9 cellular contexts compared by ENCODE assay signal in genomic region chr9:137454506-137455360, GRCh38. TPM values are rescaled to one million over a fixed set of nuclear protein-coding genes. Genes with fewer than 3 reads are reported as not detected.
DNase-seq lines count a peak whose midpoint lies in the region; ATAC-seq and TF ChIP-seq lines count a peak whose summit lies in the region.
"Had no signal": no experiment of that assay in that cellular context is flagged by ENCODE, and none has a peak within 500 bp of the region (broad histone marks: within the 10 kb centered on the region; RNA-seq: fewer than 3 reads in every experiment).

No MANE protein-coding gene starts in this region.

- peak overlapping the region; percentile 75 to 88 (median 81) for H3K4me3 Mint-ChIP-seq in IgD-negative memory B cell

- DNase-seq in amniotic epithelial cell (ENCODE audit: low read depth) (peak; percentile 41), iris pigment epithelial cell (ENCODE audit: low read depth) (peak; percentile 27), spleen (peak; percentile 84), DMS153 treated with DMSO at 0.1 percent for 48 hours (lab: John Stamatoyannopoulos, UW; ENCODE audit: unreplicated experiment) (no peak), H4 (ENCODE audit: low spot score) (no peak)

- H3K4me1 ChIP-seq in spleen, result peaks cover 25 to 75% (median 51%) of the 10 kb centered on the region in 6 donors

- peak overlapping the region; percentile 27 to 88 (median 80) for H3K27ac ChIP-seq in spleen

- H3K9me3 ChIP-seq in spleen, result no peaks in the 10 kb centered on the region

- H3K4me1 Mint-ChIP-seq in IgD-negative memory B cell, result peaks cover 3 to 5% (median 4%) of the 10 kb centered on the region in 3 donors

- H3K27me3 Mint-ChIP-seq in IgD-negative memory B cell, result peaks cover 1% of the 10 kb centered on the region

- peaks cover 0 to 40% (median 0%) of the 10 kb centered on the region in 6 donors for H3K36me3 ChIP-seq in spleen

- intact Hi-C loops in spleen (cut with DNase I; ENCODE audit: low total_unique reads), result no loop called here

- H3K36me3 Mint-ChIP-seq in IgD-negative memory B cell, result no peaks in the 10 kb centered on the region

- WGBS in spleen, 5 donors, result 48 to 70% (median 57%) methylated on average over 27 to 33 of the region's 33 CpGs

- peak overlapping the region; percentile 16 to 71 (median 43) for H3K4me3 ChIP-seq in spleen

- H3K9me3 Mint-ChIP-seq in IgD-negative memory B cell, result no peaks in the 10 kb centered on the region

- no peak for TF ChIP-seq POLR2A in spleen (IDR thresholded peaks at IDR 0.05)

- H3K27me3 ChIP-seq in spleen (replicated peaks in 1 of 7), result peaks cover 0 to 9% (median 0%) of the 10 kb centered on the region in 7 donors

- TF ChIP-seq CTCF in spleen (IDR thresholded peaks at IDR 0.05 in 8 of 11, conservative IDR thresholded peaks at IDR 0.05 in 3 of 11), result no peak

- ATAC-seq in HG02981 (IDR thresholded peaks at IDR 0.05; ENCODE audit: unreplicated experiment) (no peak), GM18502 (IDR thresholded peaks at IDR 0.05; ENCODE audit: poor library complexity, unreplicated experiment) (no peak)

- H3K27ac Mint-ChIP-seq in IgD-negative memory B cell, result peak overlapping the region; percentile 56 to 80 (median 64)

RNA-seq across cellular contexts. Expression of gene NSMF, which starts 4.4 kb away (rescaled TPM):
- polyA plus RNA-seq in IgD-negative memory B cell, result 3.4 TPM
- total RNA-seq in spleen, result 10 to 100 TPM; 21.8 to 39.0 (median 25.5) TPM
- polyA plus RNA-seq in spleen, result 10 to 100 TPM; 21.8 to 49.3 (median 26.7) TPM
- total RNA-seq in H4 (2014; rRNA removed; shearing (Covaris generic)), result 17.1 and 19.1 TPM in 2 replicates

RNA-seq across cellular contexts. Expression of gene ENTPD8, which starts 13.6 kb away (rescaled TPM):
- not detected for polyA plus RNA-seq in IgD-negative memory B cell
- total RNA-seq in spleen, result under 1 TPM in 3 of 7 donors, not detected in 4; 0.26 to 0.37 (median 0.28) TPM
- polyA plus RNA-seq in spleen, result under 1 TPM; 0.07 to 0.10 (median 0.09) TPM
- 0.08 TPM in 1 of 2 replicates, not detected in the other for total RNA-seq in H4 (2014; rRNA removed; shearing (Covaris generic))
- polyA plus RNA-seq: neural cell had no signal

RNA-seq across cellular contexts. Expression of gene NOXA1, which starts 31.5 kb away (rescaled TPM):
- 1.4 TPM for polyA plus RNA-seq in IgD-negative memory B cell
- 10 to 100 TPM in 2 of 7 donors, 1 to 10 TPM in 5; 1.9 to 15.0 (median 5.3) TPM for total RNA-seq in spleen
- polyA plus RNA-seq in spleen, result 10 to 100 TPM in 1 of 3 donors, 1 to 10 TPM in 2; 3.2 to 10.7 (median 7.8) TPM
- total RNA-seq in H4 (2014; rRNA removed; shearing (Covaris generic)), result not detected in 2 replicates

RNA-seq across cellular contexts. Expression of gene EXD3, which starts 31.8 kb away (rescaled TPM):
- polyA plus RNA-seq in IgD-negative memory B cell (5.6 TPM), spleen (10 to 100 TPM; 15.6 to 62.3 (median 43.4) TPM)
- 10 to 100 TPM; 14.5 to 52.8 (median 29.8) TPM for total RNA-seq in spleen
- total RNA-seq in H4 (2014; rRNA removed; shearing (Covaris generic)), result 1.4 and 2.8 TPM in 2 replicates

Comparison
In these comparisons a context has a peak if more than half of its experiments do, and no peak if none do; other contexts are left out.
1. DNase-seq: peak in amniotic epithelial cell (single experiment), iris pigment epithelial cell (single experiment) and spleen (single experiment); none in DMS153 treated with DMSO at 0.1 percent for 48 hours (single experiment) and H4 (single experiment).